In genomic region chr11:64242920-64243854, GRCh38 we compare ENCODE assay signal across 1 cellular context.
TF ChIP-seq lines count a peak whose summit lies in the region.

No MANE protein-coding gene starts in this region.

TF ChIP-seq in GM12878, 131 proteins besides CTCF, POLR2A, EP300 and RAD21:
- TF ChIP-seq KDM1A (IDR thresholded peaks at IDR 0.05; ENCODE audit: borderline replicate concordance) (no peak), POLR2AphosphoS5 (IDR thresholded peaks at IDR 0.05; ENCODE audit: low read length) (peak; percentile 52; the same call in 1 of the 2 replicates)
